In genomic region chr10:46600516-46600915, GRCh38 we compare ENCODE assay signal across 8 cellular contexts. TPM values are rescaled to one million over a fixed set of nuclear protein-coding genes. Genes with fewer than 3 reads are reported as not detected.
DNase-seq lines count a peak whose midpoint lies in the region; ATAC-seq and TF ChIP-seq lines count a peak whose summit lies in the region.
"Not testable (repeated sequence)": the region's sequence is repeated elsewhere in the genome, so short reads cannot be mapped to it uniquely, and the experiment has no call there.
"Had no signal": no experiment of that assay in that cellular context is flagged by ENCODE, and none has a peak within 500 bp of the region (broad histone marks: within the 10 kb centered on the region; RNA-seq: fewer than 3 reads in every experiment).

No MANE protein-coding gene starts in this region.

- H3K27me3 ChIP-seq in left lung: not testable (repeated sequence)

- not testable (repeated sequence) for H3K4me1 Mint-ChIP-seq in activated CD8-positive, alpha-beta memory T cell treated with anti-CD3 and anti-CD28 coated beads, Interleukin-2, amount 10 ng/mL, durations not matched to agents 7 days and 5 days

- intact Hi-C loops in left lung (cut with DNase I): not testable (repeated sequence)

- H3K36me3 ChIP-seq in left lung: not testable (repeated sequence)

- H3K4me1 ChIP-seq in left lung: not testable (repeated sequence)

- H3K9me3 ChIP-seq in left lung: not testable (repeated sequence)

- not testable (repeated sequence) for TF ChIP-seq CTCF in left lung (IDR thresholded peaks at IDR 0.05)

- CTCF ChIA-PET in activated CD8-positive, alpha-beta memory T cell treated with anti-CD3 and anti-CD28 coated beads, Interleukin-2, amount 10 ng/mL, durations not matched to agents 7 days and 5 days (lab: Charles Lee): not testable (repeated sequence)

- H3K27ac Mint-ChIP-seq in activated CD8-positive, alpha-beta memory T cell treated with anti-CD3 and anti-CD28 coated beads, Interleukin-2, amount 10 ng/mL, durations not matched to agents 7 days and 5 days: not testable (repeated sequence)

- ATAC-seq in GM18520 (IDR thresholded peaks at IDR 0.05; ENCODE audit: unreplicated experiment): peak; percentile 37
- peak; percentile 62 for ATAC-seq in GM19463 (IDR thresholded peaks at IDR 0.05; ENCODE audit: unreplicated experiment)
- peak; percentile 62 for ATAC-seq in GM21786 (IDR thresholded peaks at IDR 0.05; ENCODE audit: unreplicated experiment)
- peak; percentile 45 for ATAC-seq in HG02938 (IDR thresholded peaks at IDR 0.05; ENCODE audit: unreplicated experiment)
- ATAC-seq in HG03457 (IDR thresholded peaks at IDR 0.05; ENCODE audit: unreplicated experiment): peak; percentile 55
- ATAC-seq in activated CD8-positive, alpha-beta memory T cell treated with anti-CD3 and anti-CD28 coated beads, Interleukin-2, amount 10 ng/mL, durations not matched to agents 7 days and 5 days: peak; percentile 82
- ATAC-seq in left lung: peak; percentile 8

- peak; percentile 42 for DNase-seq in activated CD8-positive, alpha-beta memory T cell treated with anti-CD3 and anti-CD28 coated beads, Interleukin-2, amount 10 ng/mL, durations not matched to agents 7 days and 5 days
- not testable (repeated sequence) for DNase-seq in left lung

- not testable (repeated sequence) for H3K9me3 Mint-ChIP-seq in activated CD8-positive, alpha-beta memory T cell treated with anti-CD3 and anti-CD28 coated beads, Interleukin-2, amount 10 ng/mL, durations not matched to agents 7 days and 5 days (ENCODE audit: low read depth)

- not testable (repeated sequence) for H3K27ac ChIP-seq in left lung

- H3K4me3 ChIP-seq in left lung: not testable (repeated sequence)

- H3K36me3 Mint-ChIP-seq in activated CD8-positive, alpha-beta memory T cell treated with anti-CD3 and anti-CD28 coated beads, Interleukin-2, amount 10 ng/mL, durations not matched to agents 7 days and 5 days: not testable (repeated sequence)

- not testable (repeated sequence) for H3K27me3 Mint-ChIP-seq in activated CD8-positive, alpha-beta memory T cell treated with anti-CD3 and anti-CD28 coated beads, Interleukin-2, amount 10 ng/mL, durations not matched to agents 7 days and 5 days

- not testable (repeated sequence) for H3K4me3 Mint-ChIP-seq in activated CD8-positive, alpha-beta memory T cell treated with anti-CD3 and anti-CD28 coated beads, Interleukin-2, amount 10 ng/mL, durations not matched to agents 7 days and 5 days

RNA-seq across cellular contexts. Expression of gene SYT15, which starts 21.6 kb away (rescaled TPM):
- 1 to 10 TPM in 1 of 2 experiments, under 1 TPM in 1; 0.33 to 1.5 TPM for total RNA-seq in activated CD8-positive, alpha-beta memory T cell treated with anti-CD3 and anti-CD28 coated beads, Interleukin-2, amount 10 ng/mL, durations not matched to agents 7 days and 5 days
- total RNA-seq in left lung: 10 to 100 TPM; 20.1 to 30.9 TPM

RNA-seq across cellular contexts. Expression of gene GPRIN2, which starts 44.1 kb away (rescaled TPM):
- total RNA-seq in activated CD8-positive, alpha-beta memory T cell treated with anti-CD3 and anti-CD28 coated beads, Interleukin-2, amount 10 ng/mL, durations not matched to agents 7 days and 5 days: not detected
- 10 to 100 TPM; 20.2 to 39.8 TPM for total RNA-seq in left lung
- total RNA-seq: activated naive CD4-positive, alpha-beta T cell treated with anti-CD3 and anti-CD28 coated beads for 36 hours had no signal

Comparison
In these comparisons a context has a peak if more than half of its experiments do, and no peak if none do; other contexts are left out.
1. ATAC-seq: peak in every context shown above with its lines; median percentile 82 in activated CD8-positive, alpha-beta memory T cell treated with anti-CD3 and anti-CD28 coated beads, Interleukin-2, amount 10 ng/mL, durations not matched to agents 7 days and 5 days; 62 in GM19463; 62 in GM21786; 55 in HG03457; 45 in HG02938; 37 in GM18520; 8 in left lung.
2. RNA of gene SYT15, which starts 21.6 kb away (total RNA-seq): 20.1 to 30.9 TPM in left lung; 0.33 to 1.5 TPM in activated CD8-positive, alpha-beta memory T cell treated with anti-CD3 and anti-CD28 coated beads, Interleukin-2, amount 10 ng/mL, durations not matched to agents 7 days and 5 days; every median in the first group is over 4 times any median in the second.
3. RNA of gene GPRIN2, which starts 44.1 kb away (total RNA-seq): 20.2 to 39.8 TPM in left lung; not detected in activated CD8-positive, alpha-beta memory T cell treated with anti-CD3 and anti-CD28 coated beads, Interleukin-2, amount 10 ng/mL, durations not matched to agents 7 days and 5 days; every median in the first group is over 10 times any median in the second.